13 cellular contexts compared by ENCODE assay signal in the genomic region with DNA sequence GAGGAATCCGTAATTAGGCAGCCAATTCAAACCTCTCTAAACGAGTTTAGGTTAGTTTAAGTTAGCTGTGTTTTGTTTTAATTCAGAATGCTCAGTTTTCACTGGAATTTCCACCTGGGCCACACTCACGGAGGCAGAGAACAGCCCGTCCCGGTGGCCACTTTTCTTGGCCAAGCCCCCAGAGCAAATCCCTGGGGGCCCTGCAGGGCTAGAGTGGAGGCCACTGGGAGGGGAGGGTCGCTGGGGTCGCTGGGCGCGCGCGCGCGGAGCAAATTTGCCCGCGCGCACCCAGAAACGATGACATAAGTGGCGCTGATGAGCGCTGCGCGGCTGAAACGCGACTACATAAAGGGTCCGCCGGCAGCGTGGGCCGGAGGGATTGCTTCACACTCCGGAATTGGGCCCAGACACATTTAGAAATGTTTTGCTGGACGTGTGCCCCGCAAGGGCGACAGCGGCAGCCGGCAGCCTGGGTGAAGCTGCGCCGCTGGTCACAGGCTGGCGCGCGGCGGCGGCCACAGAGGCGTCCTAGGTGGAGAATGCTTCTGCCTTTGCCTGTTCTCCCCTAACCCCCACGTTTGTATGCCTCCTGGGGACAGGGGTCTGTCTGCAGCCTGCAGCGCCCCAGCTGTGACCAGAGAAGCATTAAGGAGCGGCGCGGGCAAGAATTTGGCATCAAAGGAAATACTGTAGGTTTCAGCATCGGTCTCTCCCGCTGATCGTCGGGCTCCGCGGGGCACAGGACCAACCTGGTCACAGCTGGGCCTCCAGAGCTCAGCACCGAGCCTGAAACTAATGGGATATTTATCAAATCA. TPM values are rescaled to one million over a fixed set of nuclear protein-coding genes. Genes with fewer than 3 reads are reported as not detected.
"Had no signal": no experiment of that assay in that cellular context is flagged by ENCODE, and none has a peak within 500 bp of the region (broad histone marks: within the 10 kb centered on the region; RNA-seq: fewer than 3 reads in every experiment).

No MANE protein-coding gene starts in this region.

- H3K4me1 ChIP-seq: vagina had no signal

- H3K27ac ChIP-seq: tibial artery, vagina had no signal

- H3K36me3 ChIP-seq: tibial artery, vagina had no signal

- H3K4me3 ChIP-seq: tibial artery, vagina had no signal

- H3K9me3 ChIP-seq: tibial artery, vagina had no signal

- DNase-seq: activated CD4-positive, alpha-beta memory T cell treated with anti-CD3 and anti-CD28 coated beads, Interleukin-2, amount 10 ng/mL, durations not matched to agents 7 days and 5 days; activated CD4-positive, alpha-beta T cell treated with anti-CD3 and anti-CD28 coated beads for 1 hour; activated CD8-positive, alpha-beta memory T cell treated with anti-CD3 and anti-CD28 coated beads, Interleukin-2, amount 50 U/mL, for 4 hours; effector memory CD4-positive, alpha-beta T cell; mesendoderm; nephron progenitor cell; stimulated activated CD4-positive, alpha-beta T cell treated with anti-CD3 and anti-CD28 coated beads, Interleukin-15, amount 100 ng/mL, for 24 hours; stimulated activated CD4-positive, alpha-beta T cell treated with anti-CD3 and anti-CD28 coated beads, Interleukin-4, amount 100 ng/mL, for 4 hours; T-helper 9 cell; tibial artery had no signal

RNA-seq across cellular contexts. Expression of a gene that starts 37.9 kb away (rescaled TPM):
- total RNA-seq: activated CD4-positive, alpha-beta memory T cell treated with anti-CD3 and anti-CD28 coated beads, Interleukin-2, amount 10 ng/mL, durations not matched to agents 7 days and 5 days; epithelial cell of proximal tubule; osteocyte; vagina had no signal
